ENCODE assay signal across 8 cellular contexts in the genomic region with DNA sequence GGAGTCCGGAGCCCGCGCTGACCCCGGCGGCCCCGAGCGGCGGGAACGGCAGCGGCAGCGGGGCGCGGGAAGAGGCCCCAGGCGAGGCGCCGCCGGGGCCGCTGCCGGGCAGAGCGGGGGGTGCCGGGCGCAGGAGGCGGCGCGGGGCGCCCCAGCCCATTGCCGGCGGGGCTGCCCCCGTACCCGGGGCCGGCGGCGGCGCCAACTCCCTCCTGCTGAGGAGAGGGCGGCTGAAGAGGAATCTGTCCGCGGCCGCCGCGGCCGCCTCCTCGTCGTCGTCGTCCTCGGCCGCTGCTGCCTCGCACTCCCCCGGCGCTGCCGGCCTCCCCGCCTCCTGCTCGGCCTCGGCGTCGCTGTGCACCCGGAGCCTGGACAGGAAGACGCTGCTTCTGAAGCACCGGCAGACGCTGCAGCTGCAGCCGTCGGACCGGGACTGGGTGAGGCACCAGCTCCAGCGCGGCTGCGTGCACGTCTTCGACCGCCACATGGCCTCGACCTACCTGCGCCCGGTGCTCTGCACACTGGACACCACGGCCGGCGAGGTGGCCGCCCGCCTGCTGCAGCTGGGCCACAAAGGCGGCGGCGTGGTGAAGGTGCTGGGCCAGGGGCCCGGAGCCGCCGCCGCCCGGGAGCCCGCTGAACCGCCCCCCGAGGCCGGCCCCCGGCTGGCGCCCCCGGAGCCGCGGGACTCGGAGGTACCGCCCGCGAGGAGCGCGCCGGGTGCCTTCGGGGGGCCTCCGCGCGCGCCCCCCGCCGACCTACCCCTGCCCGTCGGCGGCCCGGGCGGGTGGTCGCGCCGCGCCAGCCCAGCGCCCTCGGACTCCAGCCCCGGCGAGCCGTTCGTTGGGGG. TPM values are rescaled to one million over a fixed set of nuclear protein-coding genes. Genes with fewer than 3 reads are reported as not detected.
A peak's percentile ranks its signal among the peaks of the same experiment; 100 is the strongest.
DNase-seq lines count a peak whose midpoint lies in the region; ATAC-seq, FAIRE-seq and TF ChIP-seq lines count a peak whose summit lies in the region.

No MANE protein-coding gene starts in this region.

- no peak for FAIRE-seq in RCC 7860 (lab: Jason Lieb, UNC)

- no peak overlapping the region for H3K27ac Mint-ChIP-seq in type B pancreatic cell

- H3K36me3 Mint-ChIP-seq in type B pancreatic cell = peaks cover 4% of the 10 kb centered on the region

- H3K4me3 Mint-ChIP-seq in type B pancreatic cell = peak overlapping the region; percentile 96

- POLR2A ChIA-PET in BJ (lab: Charles Lee) = interaction anchor here (0.5 kb wide), 1 partner anchor 176 kb away, joined by 6 read pairs; no protein-coding TSS in a partner anchor

- DNase-seq in BJ (ENCODE audit: low read depth) (no peak), GM19238 (ENCODE audit: insufficient read length, low spot score) (peak; percentile 64), RCC 7860 (ENCODE audit: low spot score) (peak; percentile 33), activated gamma-delta T cell treated with Interleukin-2 at 50 U/mL for 16 hours (peak; percentile 57), foreskin melanocyte (peak; percentile 52), occipital lobe (lab: John Stamatoyannopoulos, UW) (peak; percentile 8), type B pancreatic cell (ENCODE audit: extremely low spot score, unreplicated experiment) (peak; percentile 79)

- TF ChIP-seq CTCF in BJ (IDR thresholded peaks at IDR 0.05; ENCODE audit: insufficient read depth, low read depth, low read length) (no peak), type B pancreatic cell (conservative IDR thresholded peaks at IDR 0.05) (no peak)

- no peaks in the 10 kb centered on the region for H3K27me3 ChIP-seq in BJ (ENCODE audit: control insufficient read depth, insufficient read depth, low read length)

- CTCF ChIA-PET in BJ (lab: Yijun Ruan, JAX) = interaction anchor here (0.6 to 4.2 kb wide), 8 partner anchors 114 to 290 kb away, joined by 3 to 44 read pairs (median 5); no protein-coding TSS in a partner anchor

- H3K9me3 Mint-ChIP-seq in type B pancreatic cell = no peaks in the 10 kb centered on the region

- peak overlapping the region; percentile 77 for H3K4me3 ChIP-seq in BJ (ENCODE audit: low read depth, low read length)

- peak; percentile 25 for ATAC-seq in HG03196 (IDR thresholded peaks at IDR 0.05; ENCODE audit: unreplicated experiment)

- H3K27me3 Mint-ChIP-seq in type B pancreatic cell = peaks cover 5% of the 10 kb centered on the region

- peaks cover 41% of the 10 kb centered on the region for H3K4me1 Mint-ChIP-seq in type B pancreatic cell (ENCODE audit: unreplicated experiment)

- no peaks in the 10 kb centered on the region for H3K36me3 ChIP-seq in BJ (ENCODE audit: control insufficient read depth, insufficient read depth, low read length)

RNA-seq across cellular contexts. Expression of gene PHLPP1, which starts 0.7 kb away (rescaled TPM):
- 4.0 TPM in 2 replicates for polyA plus RNA-seq in BJ (2011; rRNA removed)
- polyA minus RNA-seq in BJ (2011; rRNA and poly(A)+ RNA removed) = 7.8 and 8.7 TPM in 2 replicates
- total RNA-seq in occipital lobe (22.6 TPM), type B pancreatic cell (ENCODE audit: low replicate concordance) (28.5 and 29.3 TPM in 2 replicates)
